11 cellular contexts compared by ENCODE assay signal in the genomic region with DNA sequence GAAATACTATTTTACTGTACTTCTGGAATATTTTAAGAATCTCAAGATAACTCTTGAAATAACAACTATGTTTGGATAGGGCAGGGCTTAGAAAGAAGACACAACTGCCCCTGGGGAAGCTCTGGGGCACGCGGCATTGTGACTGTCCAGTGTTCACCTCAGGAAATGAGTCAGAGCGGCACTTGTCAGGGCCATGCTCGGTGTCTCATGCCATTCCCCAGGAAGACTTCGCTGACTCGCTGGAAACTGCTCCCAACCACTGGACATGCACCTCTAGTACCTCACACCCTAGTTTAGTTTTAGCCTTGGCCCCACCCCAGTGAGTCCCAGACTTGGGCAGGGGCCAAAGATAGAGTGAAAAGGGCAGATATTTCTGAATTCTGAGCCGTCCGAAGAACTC.
DNase-seq lines count a peak whose midpoint lies in the region; ATAC-seq, FAIRE-seq and TF ChIP-seq lines count a peak whose summit lies in the region.
"Had no signal": no experiment of that assay in that cellular context is flagged by ENCODE, and none has a peak within 500 bp of the region (broad histone marks: within the 10 kb centered on the region; RNA-seq: fewer than 3 reads in every experiment).

No MANE protein-coding gene starts in this region.

- peaks cover 10% of the 10 kb centered on the region for H3K27me3 Mint-ChIP-seq in glutamatergic neuron (ENCODE audit: unreplicated experiment)
- no peaks in the 10 kb centered on the region for H3K27me3 Mint-ChIP-seq in activated T-helper 17 cell treated with anti-CD3 and anti-CD28 coated beads, Interleukin-2, amount 50 U/mL, for 72 hours

- H2AFZ ChIP-seq in Karpas-422 (ENCODE audit: low read length), result no peak overlapping the region

- H3K9me2 ChIP-seq in Karpas-422 (replicated peaks; ENCODE audit: insufficient read depth, low read length), result no peaks in the 10 kb centered on the region

- no peaks in the 10 kb centered on the region for H4K20me1 ChIP-seq in Karpas-422 (ENCODE audit: insufficient read depth, low read depth, low read length)

- no peak overlapping the region for H3K4me2 ChIP-seq in Karpas-422 (ENCODE audit: low read depth, low read length, poor library complexity, severe bottlenecking)
- H3K4me2 ChIP-seq: KMS-11 had no signal

- no peak for TF ChIP-seq POLR2A in H54 (IDR thresholded peaks at IDR 0.05; ENCODE audit: low read depth, low read length)

- peaks cover 2% of the 10 kb centered on the region for H3K9me3 Mint-ChIP-seq in glutamatergic neuron (ENCODE audit: unreplicated experiment)
- peaks cover 0 to 5% of the 10 kb centered on the region in 2 donors for H3K9me3 Mint-ChIP-seq in activated naive CD4-positive, alpha-beta T cell treated with anti-CD3 and anti-CD28 coated beads, Interleukin-2, amount 50 U/mL, for 72 hours
- H3K9me3 Mint-ChIP-seq in activated T-helper 17 cell treated with anti-CD3 and anti-CD28 coated beads, Interleukin-2, amount 50 U/mL, for 72 hours, result no peaks in the 10 kb centered on the region

- no peaks in the 10 kb centered on the region for H3K79me2 ChIP-seq in Karpas-422 (ENCODE audit: low read length)

- peak overlapping the region; percentile 81 for H3K27ac Mint-ChIP-seq in glutamatergic neuron (ENCODE audit: unreplicated experiment)
- H3K27ac Mint-ChIP-seq in activated naive CD4-positive, alpha-beta T cell treated with anti-CD3 and anti-CD28 coated beads, Interleukin-2, amount 50 U/mL, for 72 hours, result no peak overlapping the region
- H3K27ac Mint-ChIP-seq in activated T-helper 17 cell treated with anti-CD3 and anti-CD28 coated beads, Interleukin-2, amount 50 U/mL, for 72 hours, result no peak overlapping the region

- H3K9ac ChIP-seq in Karpas-422 (ENCODE audit: low read length), result no peak overlapping the region
- H3K9ac ChIP-seq: KMS-11 had no signal

- H3K9me3 ChIP-seq in Karpas-422 (ENCODE audit: low read length), result no peaks in the 10 kb centered on the region

- no peaks in the 10 kb centered on the region for H3K4me1 ChIP-seq in Karpas-422 (ENCODE audit: low read length)

- no peak for TF ChIP-seq CTCF in glutamatergic neuron (IDR thresholded peaks at IDR 0.05; ENCODE audit: partially characterized antibody, unreplicated experiment)

- H3K36me3 Mint-ChIP-seq in glutamatergic neuron (ENCODE audit: unreplicated experiment), result peaks cover 9% of the 10 kb centered on the region
- H3K36me3 Mint-ChIP-seq in activated naive CD4-positive, alpha-beta T cell treated with anti-CD3 and anti-CD28 coated beads, Interleukin-2, amount 50 U/mL, for 72 hours, result no peaks in the 10 kb centered on the region
- H3K36me3 Mint-ChIP-seq in activated T-helper 17 cell treated with anti-CD3 and anti-CD28 coated beads, Interleukin-2, amount 50 U/mL, for 72 hours (ENCODE audit: low read depth), result no peaks in the 10 kb centered on the region

- peaks cover 21% of the 10 kb centered on the region for H3K4me1 Mint-ChIP-seq in glutamatergic neuron (ENCODE audit: low read depth, unreplicated experiment)
- no peaks in the 10 kb centered on the region for H3K4me1 Mint-ChIP-seq in activated T-helper 17 cell treated with anti-CD3 and anti-CD28 coated beads, Interleukin-2, amount 50 U/mL, for 72 hours

- DNase-seq in H54 (ENCODE audit: insufficient read length, low spot score) (peak; percentile 93), SW 1271 (lab: John Stamatoyannopoulos, UW) (peak; percentile 31 to 73), glutamatergic neuron (no peak), posterior vena cava (ENCODE audit: low spot score) (peak; percentile 85), AML-193 (lab: John Stamatoyannopoulos, UW) (no peak), Karpas-422 (no peak)
- no peak for DNase-seq in activated naive CD4-positive, alpha-beta T cell treated with anti-CD3 and anti-CD28 coated beads, Interleukin-2, amount 50 U/mL, for 72 hours (ENCODE audit: low spot score in 2 of 2)
- DNase-seq: activated effector memory CD4-positive, alpha-beta T cell treated with anti-CD3 and anti-CD28 coated beads, Interleukin-2, amount 50 U/mL, for 16 hours had no signal

- no peak overlapping the region for H3K27ac ChIP-seq in Karpas-422 (ENCODE audit: low read length)
- H3K27ac ChIP-seq: KMS-11, SK-N-MC had no signal

- no peaks in the 10 kb centered on the region for H3K36me3 ChIP-seq in Karpas-422 (ENCODE audit: insufficient read depth, low read length)

- peak; percentile 93 for FAIRE-seq in H54 (lab: Jason Lieb, UNC)

- no peak overlapping the region for H3K4me3 ChIP-seq in Karpas-422 (ENCODE audit: low read length)
- H3K4me3 ChIP-seq: SK-N-MC had no signal

- no peak overlapping the region for H3K4me3 Mint-ChIP-seq in glutamatergic neuron (ENCODE audit: unreplicated experiment)
- no peak overlapping the region for H3K4me3 Mint-ChIP-seq in activated T-helper 17 cell treated with anti-CD3 and anti-CD28 coated beads, Interleukin-2, amount 50 U/mL, for 72 hours

- ATAC-seq in activated naive CD4-positive, alpha-beta T cell treated with anti-CD3 and anti-CD28 coated beads, Interleukin-2, amount 50 U/mL, for 72 hours, result no peak
- ATAC-seq in activated T-helper 17 cell treated with anti-CD3 and anti-CD28 coated beads, Interleukin-2, amount 50 U/mL, for 72 hours (replicated peaks), result no peak

- intact Hi-C loops in posterior vena cava (cut with DNase I), result no loop called here

- H3K27me3 ChIP-seq in Karpas-422 (ENCODE audit: low read length), result no peaks in the 10 kb centered on the region

Comparison
In these comparisons a context has a peak if more than half of its experiments do, and no peak if none do; other contexts are left out.
1. DNase-seq: peak in H54 (single experiment), SW 1271 (2 of 2) and posterior vena cava (single experiment); none in glutamatergic neuron (single experiment), AML-193 (0 of 2), activated naive CD4-positive, alpha-beta T cell treated with anti-CD3 and anti-CD28 coated beads, Interleukin-2, amount 50 U/mL, for 72 hours (0 of 2) and Karpas-422 (single experiment).